1 cellular context compared by ENCODE assay signal in the genomic region with DNA sequence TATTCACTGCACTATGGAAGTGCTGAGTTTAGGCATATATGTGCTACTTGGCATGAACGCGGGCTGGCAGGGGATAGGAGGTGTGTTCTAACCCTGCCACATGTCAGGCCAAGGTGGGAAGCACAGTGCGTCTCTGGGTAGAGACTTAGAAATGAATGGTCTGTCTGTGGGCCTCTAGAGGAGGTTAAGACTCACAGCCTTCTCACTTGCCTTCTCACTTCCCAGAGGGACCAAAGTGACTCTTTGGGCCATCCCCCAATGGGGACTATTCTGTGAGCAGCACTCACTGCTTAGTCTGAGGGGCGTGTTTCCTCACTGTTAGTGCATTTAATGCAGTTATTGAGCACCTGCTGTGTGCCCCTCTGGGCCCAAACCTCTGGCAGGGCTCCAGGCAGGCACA.
A peak's percentile ranks its signal among the peaks of the same experiment; 100 is the strongest.
TF ChIP-seq lines count a peak whose summit lies in the region.

No MANE protein-coding gene starts in this region.

TF ChIP-seq in H1, 55 proteins besides CTCF, POLR2A, EP300 and RAD21:
- TF ChIP-seq CHD2 (IDR thresholded peaks at IDR 0.05; ENCODE audit: low read length): no peak
- peak; percentile 72 for TF ChIP-seq RNF2 (IDR thresholded peaks at IDR 0.05; ENCODE audit: borderline replicate concordance, low read depth, low read length, missing control alignments, poor library complexity, severe bottlenecking)
- no peak for TF ChIP-seq CEBPB (IDR thresholded peaks at IDR 0.05; ENCODE audit: low read depth, low read length)
